18 cellular contexts compared by ENCODE assay signal in the genomic region with DNA sequence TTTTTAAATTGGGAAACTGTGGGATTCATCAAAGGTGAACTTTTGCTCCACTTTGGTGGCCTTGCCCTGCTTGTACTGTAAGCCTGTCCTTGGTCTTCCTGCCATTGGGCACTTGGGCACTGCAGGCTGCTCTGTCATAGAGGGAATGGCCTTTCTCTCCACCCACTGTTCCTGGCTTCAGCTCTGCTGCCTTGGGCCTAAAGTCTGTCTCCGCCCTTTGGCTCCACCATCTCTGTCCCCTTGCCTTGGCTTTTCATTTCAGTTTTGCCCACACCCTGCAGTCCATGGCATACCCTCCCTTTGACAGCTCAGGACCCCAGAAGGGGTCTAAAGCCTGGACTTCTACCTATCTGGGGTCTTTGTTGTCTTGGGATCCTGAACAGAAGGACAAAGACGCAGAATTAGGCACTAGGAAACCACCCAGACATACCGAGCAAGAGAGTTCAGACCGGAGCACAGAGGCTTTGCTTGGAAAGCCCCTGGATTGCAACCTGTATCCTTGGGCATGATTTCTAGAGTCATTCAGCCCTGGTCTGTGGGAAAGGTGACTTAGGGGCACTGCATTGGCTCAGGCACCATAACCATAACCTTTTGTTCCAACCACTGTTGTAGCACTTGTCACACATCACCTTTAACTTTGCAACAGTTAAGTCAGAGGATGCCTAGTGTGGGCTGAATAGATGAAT. TPM values are rescaled to one million over a fixed set of nuclear protein-coding genes. Genes with fewer than 3 reads are reported as not detected.
"Had no signal": no experiment of that assay in that cellular context is flagged by ENCODE, and none has a peak within 500 bp of the region (broad histone marks: within the 10 kb centered on the region; RNA-seq: fewer than 3 reads in every experiment).

No MANE protein-coding gene starts in this region.

- H3K4me2 ChIP-seq: SK-N-SH had no signal

- DNase-seq: activated CD4-positive, alpha-beta memory T cell treated with anti-CD3 and anti-CD28 coated beads for 36 hours; activated CD4-positive, alpha-beta T cell treated with anti-CD3 and anti-CD28 coated beads for 36 hours; activated effector memory CD4-positive, alpha-beta T cell treated with Interleukin-2 at 50 U/mL for 16 hours; activated T-cell treated with anti-CD3 and anti-CD28 coated beads, Interleukin-2, amount 50 U/mL, for 4 hours; heart right ventricle; immature natural killer cell; mesenchymal stem cell; mucosa of descending colon; naive thymus-derived CD4-positive, alpha-beta T cell; SK-N-SH; T-cell; trophoblast cell had no signal

- H3K27ac ChIP-seq: cardiac muscle cell, gastroesophageal sphincter, heart right ventricle, suprapubic skin had no signal

- H3K9me3 ChIP-seq: mucosa of descending colon, SK-N-SH, suprapubic skin had no signal

- H3K4me3 ChIP-seq: cardiac muscle cell, gastroesophageal sphincter, heart right ventricle, mucosa of descending colon, suprapubic skin had no signal

- H3K27ac Mint-ChIP-seq: activated CD4-positive, alpha-beta memory T cell treated with anti-CD3 and anti-CD28 coated beads for 36 hours; activated CD4-positive, alpha-beta T cell treated with anti-CD3 and anti-CD28 coated beads for 36 hours; activated naive CD4-positive, alpha-beta T cell treated with anti-CD3 and anti-CD28 coated beads, Interleukin-2, amount 50 U/mL, for 24 hours; immature natural killer cell; naive thymus-derived CD4-positive, alpha-beta T cell; stimulated activated naive CD8-positive, alpha-beta T cell treated with anti-CD3 and anti-CD28 coated beads, Interleukin-15, Interleukin-2, amounts not matched to agents 100 ng/mL and 50 ng/mL, for 24 hours; T-cell; WTC11 had no signal

- ATAC-seq: activated CD4-positive, alpha-beta T cell treated with anti-CD3 and anti-CD28 coated beads for 36 hours; activated T-cell treated with anti-CD3 and anti-CD28 coated beads, Interleukin-2, amount 50 U/mL, for 4 hours; gastroesophageal sphincter; heart right ventricle; mucosa of descending colon; naive thymus-derived CD4-positive, alpha-beta T cell; T-cell; WTC11 had no signal

- H3K4me3 Mint-ChIP-seq: activated CD4-positive, alpha-beta memory T cell treated with anti-CD3 and anti-CD28 coated beads for 36 hours; activated CD4-positive, alpha-beta T cell treated with anti-CD3 and anti-CD28 coated beads for 36 hours; activated naive CD4-positive, alpha-beta T cell treated with anti-CD3 and anti-CD28 coated beads, Interleukin-2, amount 50 U/mL, for 24 hours; activated T-cell treated with anti-CD3 and anti-CD28 coated beads, Interleukin-2, amount 50 U/mL, for 4 hours; immature natural killer cell; naive thymus-derived CD4-positive, alpha-beta T cell; stimulated activated naive CD8-positive, alpha-beta T cell treated with anti-CD3 and anti-CD28 coated beads, Interleukin-15, Interleukin-2, amounts not matched to agents 100 ng/mL and 50 ng/mL, for 24 hours; T-cell; WTC11 had no signal

- H3K9ac ChIP-seq: SK-N-SH had no signal

- H3K9me3 Mint-ChIP-seq: activated CD4-positive, alpha-beta memory T cell treated with anti-CD3 and anti-CD28 coated beads for 36 hours; activated naive CD4-positive, alpha-beta T cell treated with anti-CD3 and anti-CD28 coated beads, Interleukin-2, amount 50 U/mL, for 24 hours; activated T-cell treated with anti-CD3 and anti-CD28 coated beads, Interleukin-2, amount 50 U/mL, for 4 hours; immature natural killer cell; stimulated activated naive CD8-positive, alpha-beta T cell treated with anti-CD3 and anti-CD28 coated beads, Interleukin-15, Interleukin-2, amounts not matched to agents 100 ng/mL and 50 ng/mL, for 24 hours had no signal

- H3K36me3 ChIP-seq: cardiac muscle cell, gastroesophageal sphincter, heart right ventricle, suprapubic skin had no signal

- H3K36me3 Mint-ChIP-seq: activated CD4-positive, alpha-beta memory T cell treated with anti-CD3 and anti-CD28 coated beads for 36 hours; activated naive CD4-positive, alpha-beta T cell treated with anti-CD3 and anti-CD28 coated beads, Interleukin-2, amount 50 U/mL, for 24 hours; immature natural killer cell; naive thymus-derived CD4-positive, alpha-beta T cell; T-cell; WTC11 had no signal

RNA-seq across cellular contexts. Expression of gene ARHGAP22, which starts 5.2 kb away (rescaled TPM):
- total RNA-seq: activated CD4-positive, alpha-beta memory T cell treated with anti-CD3 and anti-CD28 coated beads for 36 hours had no signal
- polyA plus RNA-seq: immature natural killer cell; naive thymus-derived CD4-positive, alpha-beta T cell had no signal
